Comparison of ENCODE assay signal across 1 cellular context in genomic region chr17:50630524-50631194, GRCh38.
TF ChIP-seq lines count a peak whose summit lies in the region.

No MANE protein-coding gene starts in this region.

TF ChIP-seq in A549, 52 proteins besides CTCF, POLR2A, EP300 and RAD21 (continued from another document):
- TF ChIP-seq HOXB13 (CRISPR knock-in tag; IDR thresholded peaks at IDR 0.05; ENCODE audit: low read depth) = no peak
- TF ChIP-seq TFCP2L1 (CRISPR knock-in tag; IDR thresholded peaks at IDR 0.05) = no peak
- TF ChIP-seq NFE2L2 (conservative IDR thresholded peaks at IDR 0.05; ENCODE audit: low read length) = no peak
- no peak for TF ChIP-seq RCOR1 (IDR thresholded peaks at IDR 0.05; ENCODE audit: low read depth, low read length)
- no peak for TF ChIP-seq FOXS1 (CRISPR knock-in tag; IDR thresholded peaks at IDR 0.05)
- TF ChIP-seq EHF (CRISPR knock-in tag; IDR thresholded peaks at IDR 0.05) = no peak
- peak; percentile 4; the same call in 1 of the 2 replicates for TF ChIP-seq HOXB5 (CRISPR knock-in tag; IDR thresholded peaks at IDR 0.05)
- no peak for TF ChIP-seq HDAC2 (IDR thresholded peaks at IDR 0.05)
- TF ChIP-seq RARB (CRISPR knock-in tag; IDR thresholded peaks at IDR 0.05) = no peak
- TF ChIP-seq CBX8 (IDR thresholded peaks at IDR 0.05) = no peak
- no peak for TF ChIP-seq CHD4 (IDR thresholded peaks at IDR 0.05; ENCODE audit: borderline replicate concordance)
- no peak for TF ChIP-seq GATA3 (IDR thresholded peaks at IDR 0.05; ENCODE audit: borderline replicate concordance)
- no peak for TF ChIP-seq E2F6 (IDR thresholded peaks at IDR 0.05; ENCODE audit: borderline replicate concordance, low read depth)
- TF ChIP-seq, protein P1, sequence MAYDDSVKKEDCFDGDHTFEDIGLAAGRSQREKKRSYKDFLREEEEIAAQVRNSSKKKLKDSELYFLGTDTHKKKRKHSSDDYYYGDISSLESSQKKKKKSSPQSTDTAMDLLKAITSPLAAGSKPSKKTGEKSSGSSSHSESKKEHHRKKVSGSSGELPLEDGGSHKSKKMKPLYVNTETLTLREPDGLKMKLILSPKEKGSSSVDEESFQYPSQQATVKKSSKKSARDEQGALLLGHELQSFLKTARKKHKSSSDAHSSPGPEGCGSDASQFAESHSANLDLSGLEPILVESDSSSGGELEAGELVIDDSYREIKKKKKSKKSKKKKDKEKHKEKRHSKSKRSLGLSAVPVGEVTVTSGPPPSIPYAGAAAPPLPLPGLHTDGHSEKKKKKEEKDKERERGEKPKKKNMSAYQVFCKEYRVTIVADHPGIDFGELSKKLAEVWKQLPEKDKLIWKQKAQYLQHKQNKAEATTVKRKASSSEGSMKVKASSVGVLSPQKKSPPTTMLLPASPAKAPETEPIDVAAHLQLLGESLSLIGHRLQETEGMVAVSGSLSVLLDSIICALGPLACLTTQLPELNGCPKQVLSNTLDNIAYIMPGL (CRISPR knock-in tag; IDR thresholded peaks at IDR 0.05; ENCODE audit: borderline replicate concordance) = no peak
- no peak for TF ChIP-seq EHMT2 (IDR thresholded peaks at IDR 0.05; ENCODE audit: low read depth)
- TF ChIP-seq KDM5A (IDR thresholded peaks at IDR 0.05) = no peak
- TF ChIP-seq HEYL (CRISPR knock-in tag; IDR thresholded peaks at IDR 0.05) = no peak
- no peak for TF ChIP-seq FOSL2 (IDR thresholded peaks at IDR 0.05)
- peak; percentile 19; the same call in 1 of the 2 replicates for TF ChIP-seq FOSL2 (CRISPR knock-in tag; IDR thresholded peaks at IDR 0.05)
- TF ChIP-seq ZC3H11A (IDR thresholded peaks at IDR 0.05) = no peak
- TF ChIP-seq, protein P2, sequence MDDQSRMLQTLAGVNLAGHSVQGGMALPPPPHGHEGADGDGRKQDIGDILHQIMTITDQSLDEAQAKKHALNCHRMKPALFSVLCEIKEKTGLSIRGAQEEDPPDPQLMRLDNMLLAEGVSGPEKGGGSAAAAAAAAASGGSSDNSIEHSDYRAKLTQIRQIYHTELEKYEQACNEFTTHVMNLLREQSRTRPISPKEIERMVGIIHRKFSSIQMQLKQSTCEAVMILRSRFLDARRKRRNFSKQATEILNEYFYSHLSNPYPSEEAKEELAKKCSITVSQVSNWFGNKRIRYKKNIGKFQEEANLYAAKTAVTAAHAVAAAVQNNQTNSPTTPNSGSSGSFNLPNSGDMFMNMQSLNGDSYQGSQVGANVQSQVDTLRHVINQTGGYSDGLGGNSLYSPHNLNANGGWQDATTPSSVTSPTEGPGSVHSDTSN (IDR thresholded peaks at IDR 0.05) = no peak
- TF ChIP-seq NPAS2 (CRISPR knock-in tag; IDR thresholded peaks at IDR 0.05; ENCODE audit: borderline replicate concordance) = no peak
- no peak for TF ChIP-seq HOXA7 (CRISPR knock-in tag; IDR thresholded peaks at IDR 0.05)
- TF ChIP-seq ZSCAN20 (CRISPR knock-in tag; IDR thresholded peaks at IDR 0.05) = no peak
- TF ChIP-seq KDM1A (IDR thresholded peaks at IDR 0.05; ENCODE audit: low read depth) = no peak
- TF ChIP-seq BHLHE40 (IDR thresholded peaks at IDR 0.05; ENCODE audit: low read depth, low read length) = no peak
- TF ChIP-seq, protein P3, sequence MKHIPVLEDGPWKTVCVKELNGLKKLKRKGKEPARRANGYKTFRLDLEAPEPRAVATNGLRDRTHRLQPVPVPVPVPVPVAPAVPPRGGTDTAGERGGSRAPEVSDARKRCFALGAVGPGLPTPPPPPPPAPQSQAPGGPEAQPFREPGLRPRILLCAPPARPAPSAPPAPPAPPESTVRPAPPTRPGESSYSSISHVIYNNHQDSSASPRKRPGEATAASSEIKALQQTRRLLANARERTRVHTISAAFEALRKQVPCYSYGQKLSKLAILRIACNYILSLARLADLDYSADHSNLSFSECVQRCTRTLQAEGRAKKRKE (CRISPR knock-in tag; IDR thresholded peaks at IDR 0.05; ENCODE audit: low read depth) = peak; percentile 43; the same call in 1 of the 2 replicates
- no peak for TF ChIP-seq RFX5 (IDR thresholded peaks at IDR 0.05)
- no peak for TF ChIP-seq REST (IDR thresholded peaks at IDR 0.05)
- no peak for TF ChIP-seq RNF2 (IDR thresholded peaks at IDR 0.05; ENCODE audit: borderline replicate concordance, low read depth)
- TF ChIP-seq ZNF302 (CRISPR knock-in tag; IDR thresholded peaks at IDR 0.05) = no peak
- no peak for TF ChIP-seq CBX2 (IDR thresholded peaks at IDR 0.05; ENCODE audit: borderline replicate concordance, low read depth)
- TF ChIP-seq TP53 (CRISPR knock-in tag; IDR thresholded peaks at IDR 0.05) = no peak
- TF ChIP-seq ZFP36 (IDR thresholded peaks at IDR 0.05; ENCODE audit: borderline replicate concordance, partially characterized antibody) = no peak
- TF ChIP-seq NR3C1 (IDR thresholded peaks at IDR 0.05) = no peak
- TF ChIP-seq CEBPB (IDR thresholded peaks at IDR 0.05) = no peak
TF ChIP-seq in A549: peak in this region for 5.
